20 cellular contexts compared by ENCODE assay signal in genomic region chr5:96726802-96727201, GRCh38.
A peak's percentile ranks its signal among the peaks of the same experiment; 100 is the strongest.
DNase-seq lines count a peak whose midpoint lies in the region; ATAC-seq, FAIRE-seq and TF ChIP-seq lines count a peak whose summit lies in the region.
"Had no signal": no experiment of that assay in that cellular context is flagged by ENCODE, and none has a peak within 500 bp of the region (broad histone marks: within the 10 kb centered on the region; RNA-seq: fewer than 3 reads in every experiment).

No MANE protein-coding gene starts in this region.

- no peak for DNase-seq in CD4-positive, alpha-beta memory T cell
- DNase-seq in GM12891 (ENCODE audit: insufficient read length, low spot score) (no peak), SW480 (ENCODE audit: low spot score) (peak; percentile 20), left cardiac atrium (no peak), HuH-7.5 (ENCODE audit: low spot score) (no peak)
- DNase-seq: activated CD4-positive, alpha-beta T cell treated with anti-CD3 and anti-CD28 coated beads for 36 hours; activated effector memory CD4-positive, alpha-beta T cell treated with Interleukin-2 at 50 U/mL for 16 hours; Calu3; effector memory CD8-positive, alpha-beta T cell; kidney; NCI-H187; psoas muscle; spleen had no signal

- intact Hi-C loops in CD4-positive, alpha-beta memory T cell (cut with micrococcal nuclease) = no loop called here
- intact Hi-C loops in left cardiac atrium (cut with DNase I) = loop anchor here in 1 of 2 donors (10.0 kb wide), 1 partner anchor 112 kb away; no protein-coding TSS in a partner anchor

- no peak overlapping the region for H3K27ac ChIP-seq in CD4-positive, alpha-beta memory T cell (ENCODE audit: low read depth, low read length)
- H3K27ac ChIP-seq: hepatocyte, neural progenitor cell, psoas muscle, spleen, suprapubic skin had no signal

- H3K27me3 Mint-ChIP-seq in CD4-positive, alpha-beta memory T cell = no peaks in the 10 kb centered on the region
- H3K27me3 Mint-ChIP-seq: activated CD4-positive, alpha-beta T cell treated with anti-CD3 and anti-CD28 coated beads for 36 hours; effector memory CD8-positive, alpha-beta T cell had no signal

- peaks cover 21 to 58% of the 10 kb centered on the region in 2 donors for H3K36me3 Mint-ChIP-seq in CD4-positive, alpha-beta memory T cell

- no peaks in the 10 kb centered on the region for H3K4me1 ChIP-seq in CD4-positive, alpha-beta memory T cell (ENCODE audit: insufficient read depth, low read length)
- H3K4me1 ChIP-seq: neural progenitor cell had no signal

- no peak for TF ChIP-seq POLR2A in GM12891 (IDR thresholded peaks at IDR 0.05; ENCODE audit: low read depth, low read length)

- H3K9me3 ChIP-seq in CD4-positive, alpha-beta memory T cell (ENCODE audit: control insufficient read depth in 1 of 2, low read length in 2 of 2) = no peaks in the 10 kb centered on the region
- H3K9me3 ChIP-seq: psoas muscle, spleen, suprapubic skin had no signal

- FAIRE-seq in GM12891 (lab: Jason Lieb, UNC) = peak; percentile 40
- FAIRE-seq: G401.6, HTR-8/SVneo, kidney had no signal

- H3K36me3 ChIP-seq in CD4-positive, alpha-beta memory T cell (ENCODE audit: insufficient read depth, low read length) = peaks cover 18% of the 10 kb centered on the region
- H3K36me3 ChIP-seq: neural progenitor cell had no signal

- POLR2A ChIA-PET in CD4-positive, alpha-beta memory T cell (lab: Charles Lee; ENCODE audit: partially characterized antibody) = no interaction called here

- no peak overlapping the region for H3K4me3 Mint-ChIP-seq in CD4-positive, alpha-beta memory T cell
- H3K4me3 Mint-ChIP-seq: activated CD4-positive, alpha-beta T cell treated with anti-CD3 and anti-CD28 coated beads for 36 hours; effector memory CD8-positive, alpha-beta T cell; neural progenitor cell had no signal

- CTCF ChIA-PET in CD4-positive, alpha-beta memory T cell (lab: Charles Lee; ENCODE audit: partially characterized antibody) = interaction anchor here (5.4 kb wide), 1 partner anchor 113 kb away, joined by 52 read pairs; no protein-coding TSS in a partner anchor

- ATAC-seq in left cardiac atrium (peak; percentile 54 to 77), GM21723 (IDR thresholded peaks at IDR 0.05; ENCODE audit: unreplicated experiment) (no peak), HG03039 (IDR thresholded peaks at IDR 0.05; ENCODE audit: unreplicated experiment) (no peak)
- ATAC-seq: activated CD4-positive, alpha-beta T cell treated with anti-CD3 and anti-CD28 coated beads for 36 hours; effector memory CD8-positive, alpha-beta T cell; psoas muscle had no signal

- H3K9me3 Mint-ChIP-seq in CD4-positive, alpha-beta memory T cell = peaks cover 0 to 3% (median 0%) of the 10 kb centered on the region in 8 donors
- H3K9me3 Mint-ChIP-seq: effector memory CD8-positive, alpha-beta T cell; neural progenitor cell had no signal

- no peak overlapping the region for H3K4me3 ChIP-seq in CD4-positive, alpha-beta memory T cell (ENCODE audit: low read length in 2 of 2)
- H3K4me3 ChIP-seq: hepatocyte, neural progenitor cell, psoas muscle, spleen, suprapubic skin had no signal

- H3K27me3 ChIP-seq in CD4-positive, alpha-beta memory T cell (ENCODE audit: insufficient read depth, low read length) = no peaks in the 10 kb centered on the region
- H3K27me3 ChIP-seq: hepatocyte, neural progenitor cell, spleen, suprapubic skin had no signal

- H3K4me1 Mint-ChIP-seq in CD4-positive, alpha-beta memory T cell = peaks cover 14 to 27% (median 19%) of the 10 kb centered on the region in 4 donors
- H3K4me1 Mint-ChIP-seq: neural progenitor cell had no signal

- peak overlapping the region in 5 of 7 donors; percentile 12 to 57 (median 42) for H3K27ac Mint-ChIP-seq in CD4-positive, alpha-beta memory T cell
- H3K27ac Mint-ChIP-seq: activated CD4-positive, alpha-beta T cell treated with anti-CD3 and anti-CD28 coated beads for 36 hours; neural progenitor cell had no signal

TF ChIP-seq in GM12891, 5 proteins besides CTCF, POLR2A, EP300 and RAD21:
- TF ChIP-seq TAF1 (IDR thresholded peaks at IDR 0.05; ENCODE audit: low read depth, low read length) (no peak), PAX5 (IDR thresholded peaks at IDR 0.05; ENCODE audit: insufficient read depth, low read length, severe bottlenecking) (no peak), POLR2AphosphoS5 (IDR thresholded peaks at IDR 0.05; ENCODE audit: low read depth, low read length) (no peak), SPI1 (IDR thresholded peaks at IDR 0.05; ENCODE audit: low read depth, low read length) (no peak), POU2F2 (IDR thresholded peaks at IDR 0.05; ENCODE audit: low read depth, low read length) (no peak)

Comparison
In these comparisons a context has a peak if more than half of its experiments do, and no peak if none do; other contexts are left out.
1. ATAC-seq: peak in left cardiac atrium (2 of 2); none in GM21723 (single experiment) and HG03039 (single experiment).